18 cellular contexts compared by ENCODE assay signal in the genomic region with DNA sequence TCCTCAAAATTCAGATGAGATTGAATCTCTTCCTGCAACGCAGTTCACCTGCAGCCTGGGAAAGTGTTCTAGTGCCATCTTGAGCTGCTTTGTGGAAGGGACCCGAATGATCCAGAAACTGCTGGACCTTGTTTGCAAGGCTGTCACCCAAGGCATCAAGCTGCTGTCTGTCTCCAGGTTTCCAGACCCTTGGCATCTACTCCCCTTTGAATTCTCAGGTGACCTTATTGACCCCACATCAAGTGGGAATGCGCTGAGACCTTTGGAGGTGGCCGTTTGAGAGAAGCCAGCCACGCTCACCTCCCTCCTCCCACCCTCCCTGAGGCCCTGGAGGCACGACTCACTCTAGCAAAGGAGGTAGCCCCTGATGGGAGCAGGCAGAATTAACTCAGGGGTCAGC.
DNase-seq lines count a peak whose midpoint lies in the region; ATAC-seq and TF ChIP-seq lines count a peak whose summit lies in the region.
"Had no signal": no experiment of that assay in that cellular context is flagged by ENCODE, and none has a peak within 500 bp of the region (broad histone marks: within the 10 kb centered on the region; RNA-seq: fewer than 3 reads in every experiment).

No MANE protein-coding gene starts in this region.

- H3K36me3 Mint-ChIP-seq in WTC11 (peaks cover 4% of the 10 kb centered on the region), nephron progenitor cell (ENCODE audit: low read depth) (no peaks in the 10 kb centered on the region)
- H3K36me3 Mint-ChIP-seq: CD14-positive monocyte had no signal

- H3K4me3 Mint-ChIP-seq in WTC11 (no peak overlapping the region), nephron progenitor cell (no peak overlapping the region)
- H3K4me3 Mint-ChIP-seq: activated CD4-positive, alpha-beta T cell treated with anti-CD3 and anti-CD28 coated beads for 36 hours; activated naive CD4-positive, alpha-beta T cell treated with anti-CD3 and anti-CD28 coated beads for 36 hours; CD14-positive monocyte; dendritic cell treated with granulocyte-macrophage colony-stimulating factor and Interleukin-4, amounts not matched to agents 40 ng/mL and 50 ng/mL, for 4 days; nephron had no signal

- H3K4me3 ChIP-seq in LNCaP clone FGC (ENCODE audit: low read depth, low read length): no peak overlapping the region
- H3K4me3 ChIP-seq: GM23248, uterus had no signal

- H3K4me1 Mint-ChIP-seq in WTC11 (peaks cover 12% of the 10 kb centered on the region), nephron progenitor cell (peaks cover 32% of the 10 kb centered on the region)
- H3K4me1 Mint-ChIP-seq: activated CD4-positive, alpha-beta T cell treated with anti-CD3 and anti-CD28 coated beads for 36 hours; CD14-positive monocyte had no signal

- CTCF ChIA-PET in WTC11 (lab: Charles Lee): interaction anchor here (0.7 to 1.7 kb wide), 15 partner anchors 9 to 543 kb away, joined by 3 to 10 read pairs (median 4); partner anchors contain the start of gene ATP5F1E

- peak in 2 of 3 experiments; percentile 24 to 69 for DNase-seq in NCI-H1417 (lab: John Stamatoyannopoulos, UW)
- DNase-seq in NCI-H1417 treated with DMSO at 0.1 percent for 48 hours (lab: John Stamatoyannopoulos, UW): no peak
- no peak for DNase-seq in LNCaP clone FGC (ENCODE audit: low read depth)
- peak; percentile 33 for DNase-seq in WTC11 (ENCODE audit: low spot score)
- DNase-seq in nephron progenitor cell: no peak
- no peak for DNase-seq in NCI-H526 treated with DMSO at 0.1 percent for 48 hours (lab: John Stamatoyannopoulos, UW)
- DNase-seq in LoVo (ENCODE audit: low spot score): no peak
- DNase-seq: activated CD4-positive, alpha-beta T cell treated with anti-CD3 and anti-CD28 coated beads for 36 hours; activated naive CD4-positive, alpha-beta T cell treated with anti-CD3 and anti-CD28 coated beads for 36 hours; GM23248; Kasumi-1; T-helper 9 cell; uterus had no signal

- H3K9me3 Mint-ChIP-seq in WTC11: peaks cover 13% of the 10 kb centered on the region
- H3K9me3 Mint-ChIP-seq in nephron progenitor cell: peaks cover 26% of the 10 kb centered on the region
- H3K9me3 Mint-ChIP-seq: activated naive CD4-positive, alpha-beta T cell treated with anti-CD3 and anti-CD28 coated beads for 36 hours; dendritic cell treated with granulocyte-macrophage colony-stimulating factor and Interleukin-4, amounts not matched to agents 40 ng/mL and 50 ng/mL, for 4 days had no signal

- H3K27ac Mint-ChIP-seq in WTC11: no peak overlapping the region
- H3K27ac Mint-ChIP-seq in nephron progenitor cell: peak overlapping the region; percentile 39
- H3K27ac Mint-ChIP-seq: activated CD4-positive, alpha-beta T cell treated with anti-CD3 and anti-CD28 coated beads for 36 hours; activated naive CD4-positive, alpha-beta T cell treated with anti-CD3 and anti-CD28 coated beads for 36 hours; CD14-positive monocyte; dendritic cell treated with granulocyte-macrophage colony-stimulating factor and Interleukin-4, amounts not matched to agents 40 ng/mL and 50 ng/mL, for 4 days had no signal

- peak; percentile 34 for TF ChIP-seq CTCF in LNCaP clone FGC (IDR thresholded peaks at IDR 0.05; ENCODE audit: control insufficient read depth, extremely low read depth, insufficient read depth)
- TF ChIP-seq CTCF in WTC11 (IDR thresholded peaks at IDR 0.05): no peak
- peak; percentile 33 for TF ChIP-seq CTCF in nephron progenitor cell (IDR thresholded peaks at IDR 0.05)

- POLR2A ChIA-PET in WTC11 (lab: Charles Lee): no interaction called here

- H3K27me3 Mint-ChIP-seq in WTC11 (ENCODE audit: low read depth) (peaks cover 5% of the 10 kb centered on the region; the same call in 1 of the 2 replicates), nephron progenitor cell (ENCODE audit: low read depth, poor library complexity) (peaks cover 35% of the 10 kb centered on the region)

- peak; percentile 47 for ATAC-seq in WTC11
- ATAC-seq in GM21367 (IDR thresholded peaks at IDR 0.05; ENCODE audit: unreplicated experiment): no peak
- ATAC-seq: activated CD4-positive, alpha-beta T cell treated with anti-CD3 and anti-CD28 coated beads for 36 hours; Right ventricle myocardium inferior had no signal

TF ChIP-seq in WTC11, 78 proteins besides CTCF, POLR2A, EP300 and RAD21 (continues in another document):
- TF ChIP-seq GABPB1 (CRISPR knock-in tag; IDR thresholded peaks at IDR 0.05) (no peak), CBFB (CRISPR knock-in tag; IDR thresholded peaks at IDR 0.05; ENCODE audit: low read depth) (no peak), SOX15 (CRISPR knock-in tag; IDR thresholded peaks at IDR 0.05) (no peak), NFATC4 (CRISPR knock-in tag; IDR thresholded peaks at IDR 0.05) (no peak), ESRRA (CRISPR knock-in tag; IDR thresholded peaks at IDR 0.05; ENCODE audit: borderline replicate concordance) (no peak), SP1 (CRISPR knock-in tag; conservative IDR thresholded peaks at IDR 0.05) (no peak), JAZF1 (CRISPR knock-in tag; IDR thresholded peaks at IDR 0.05) (no peak), HMGXB4 (CRISPR knock-in tag; IDR thresholded peaks at IDR 0.05) (no peak), ZNF396 (CRISPR knock-in tag; IDR thresholded peaks at IDR 0.05; ENCODE audit: borderline replicate concordance) (no peak)
- TF ChIP-seq, protein P1, sequence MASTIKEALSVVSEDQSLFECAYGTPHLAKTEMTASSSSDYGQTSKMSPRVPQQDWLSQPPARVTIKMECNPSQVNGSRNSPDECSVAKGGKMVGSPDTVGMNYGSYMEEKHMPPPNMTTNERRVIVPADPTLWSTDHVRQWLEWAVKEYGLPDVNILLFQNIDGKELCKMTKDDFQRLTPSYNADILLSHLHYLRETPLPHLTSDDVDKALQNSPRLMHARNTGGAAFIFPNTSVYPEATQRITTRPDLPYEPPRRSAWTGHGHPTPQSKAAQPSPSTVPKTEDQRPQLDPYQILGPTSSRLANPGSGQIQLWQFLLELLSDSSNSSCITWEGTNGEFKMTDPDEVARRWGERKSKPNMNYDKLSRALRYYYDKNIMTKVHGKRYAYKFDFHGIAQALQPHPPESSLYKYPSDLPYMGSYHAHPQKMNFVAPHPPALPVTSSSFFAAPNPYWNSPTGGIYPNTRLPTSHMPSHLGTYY (CRISPR knock-in tag; IDR thresholded peaks at IDR 0.05): no peak
- TF ChIP-seq, protein P2, sequence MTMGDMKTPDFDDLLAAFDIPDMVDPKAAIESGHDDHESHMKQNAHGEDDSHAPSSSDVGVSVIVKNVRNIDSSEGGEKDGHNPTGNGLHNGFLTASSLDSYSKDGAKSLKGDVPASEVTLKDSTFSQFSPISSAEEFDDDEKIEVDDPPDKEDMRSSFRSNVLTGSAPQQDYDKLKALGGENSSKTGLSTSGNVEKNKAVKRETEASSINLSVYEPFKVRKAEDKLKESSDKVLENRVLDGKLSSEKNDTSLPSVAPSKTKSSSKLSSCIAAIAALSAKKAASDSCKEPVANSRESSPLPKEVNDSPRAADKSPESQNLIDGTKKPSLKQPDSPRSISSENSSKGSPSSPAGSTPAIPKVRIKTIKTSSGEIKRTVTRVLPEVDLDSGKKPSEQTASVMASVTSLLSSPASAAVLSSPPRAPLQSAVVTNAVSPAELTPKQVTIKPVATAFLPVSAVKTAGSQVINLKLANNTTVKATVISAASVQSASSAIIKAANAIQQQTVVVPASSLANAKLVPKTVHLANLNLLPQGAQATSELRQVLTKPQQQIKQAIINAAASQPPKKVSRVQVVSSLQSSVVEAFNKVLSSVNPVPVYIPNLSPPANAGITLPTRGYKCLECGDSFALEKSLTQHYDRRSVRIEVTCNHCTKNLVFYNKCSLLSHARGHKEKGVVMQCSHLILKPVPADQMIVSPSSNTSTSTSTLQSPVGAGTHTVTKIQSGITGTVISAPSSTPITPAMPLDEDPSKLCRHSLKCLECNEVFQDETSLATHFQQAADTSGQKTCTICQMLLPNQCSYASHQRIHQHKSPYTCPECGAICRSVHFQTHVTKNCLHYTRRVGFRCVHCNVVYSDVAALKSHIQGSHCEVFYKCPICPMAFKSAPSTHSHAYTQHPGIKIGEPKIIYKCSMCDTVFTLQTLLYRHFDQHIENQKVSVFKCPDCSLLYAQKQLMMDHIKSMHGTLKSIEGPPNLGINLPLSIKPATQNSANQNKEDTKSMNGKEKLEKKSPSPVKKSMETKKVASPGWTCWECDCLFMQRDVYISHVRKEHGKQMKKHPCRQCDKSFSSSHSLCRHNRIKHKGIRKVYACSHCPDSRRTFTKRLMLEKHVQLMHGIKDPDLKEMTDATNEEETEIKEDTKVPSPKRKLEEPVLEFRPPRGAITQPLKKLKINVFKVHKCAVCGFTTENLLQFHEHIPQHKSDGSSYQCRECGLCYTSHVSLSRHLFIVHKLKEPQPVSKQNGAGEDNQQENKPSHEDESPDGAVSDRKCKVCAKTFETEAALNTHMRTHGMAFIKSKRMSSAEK (CRISPR knock-in tag; IDR thresholded peaks at IDR 0.05; ENCODE audit: borderline replicate concordance): no peak
- TF ChIP-seq, protein P3, sequence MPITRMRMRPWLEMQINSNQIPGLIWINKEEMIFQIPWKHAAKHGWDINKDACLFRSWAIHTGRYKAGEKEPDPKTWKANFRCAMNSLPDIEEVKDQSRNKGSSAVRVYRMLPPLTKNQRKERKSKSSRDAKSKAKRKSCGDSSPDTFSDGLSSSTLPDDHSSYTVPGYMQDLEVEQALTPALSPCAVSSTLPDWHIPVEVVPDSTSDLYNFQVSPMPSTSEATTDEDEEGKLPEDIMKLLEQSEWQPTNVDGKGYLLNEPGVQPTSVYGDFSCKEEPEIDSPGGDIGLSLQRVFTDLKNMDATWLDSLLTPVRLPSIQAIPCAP (CRISPR knock-in tag; IDR thresholded peaks at IDR 0.05): no peak

Comparison
In these comparisons a context has a peak if more than half of its experiments do, and no peak if none do; other contexts are left out.
1. DNase-seq: peak in NCI-H1417 (2 of 3) and WTC11 (single experiment); none in NCI-H1417 treated with DMSO at 0.1 percent for 48 hours (single experiment), LNCaP clone FGC (single experiment), nephron progenitor cell (single experiment), NCI-H526 treated with DMSO at 0.1 percent for 48 hours (single experiment) and LoVo (single experiment).